In genomic region chr17:44828919-44829557, GRCh38 we compare ENCODE assay signal across 8 cellular contexts. TPM values are rescaled to one million over a fixed set of nuclear protein-coding genes. Genes with fewer than 3 reads are reported as not detected.
DNase-seq lines count a peak whose midpoint lies in the region; ATAC-seq lines count a peak whose summit lies in the region.

No MANE protein-coding gene starts in this region.

- no peaks in the 10 kb centered on the region for H3K36me3 Mint-ChIP-seq in activated CD4-positive, alpha-beta T cell treated with anti-CD3 and anti-CD28 coated beads, Interleukin-2, amount 10 ng/mL, durations not matched to agents 24 days and 14 days (ENCODE audit: low read depth)

- peak overlapping the region; percentile 32 to 52 (median 32) for H3K4me3 ChIP-seq in skeletal muscle tissue (ENCODE audit: low read length in 3 of 3)

- peaks cover 63% of the 10 kb centered on the region for H3K27me3 Mint-ChIP-seq in activated CD4-positive, alpha-beta T cell treated with anti-CD3 and anti-CD28 coated beads, Interleukin-2, amount 10 ng/mL, durations not matched to agents 24 days and 14 days

- peaks cover 49 to 66% (median 60%) of the 10 kb centered on the region in 3 donors for H3K27me3 ChIP-seq in skeletal muscle tissue (ENCODE audit: control insufficient read depth in 3 of 3, insufficient read depth in 3 of 3, low read length in 3 of 3)

- no peaks in the 10 kb centered on the region for H3K36me3 ChIP-seq in skeletal muscle tissue (ENCODE audit: control insufficient read depth in 3 of 3, insufficient read depth in 3 of 3, low read length in 3 of 3)

- peaks cover 10% of the 10 kb centered on the region for H3K4me1 Mint-ChIP-seq in activated CD4-positive, alpha-beta T cell treated with anti-CD3 and anti-CD28 coated beads, Interleukin-2, amount 10 ng/mL, durations not matched to agents 24 days and 14 days

- no peaks in the 10 kb centered on the region for H3K9me3 Mint-ChIP-seq in activated CD4-positive, alpha-beta T cell treated with anti-CD3 and anti-CD28 coated beads, Interleukin-2, amount 10 ng/mL, durations not matched to agents 24 days and 14 days

- H3K4me3 Mint-ChIP-seq in activated CD4-positive, alpha-beta T cell treated with anti-CD3 and anti-CD28 coated beads, Interleukin-2, amount 10 ng/mL, durations not matched to agents 24 days and 14 days, result peak overlapping the region; percentile 79

- peak overlapping the region; percentile 18 for H3K27ac Mint-ChIP-seq in activated CD4-positive, alpha-beta T cell treated with anti-CD3 and anti-CD28 coated beads, Interleukin-2, amount 10 ng/mL, durations not matched to agents 24 days and 14 days

- intact Hi-C loops in activated CD4-positive, alpha-beta T cell treated with anti-CD3 and anti-CD28 coated beads, Interleukin-2, amount 10 ng/mL, durations not matched to agents 24 days and 14 days (cut with micrococcal nuclease), result loop anchor here (1.0 kb wide), 1 partner anchor 54 kb away; no protein-coding TSS in a partner anchor

- peak overlapping the region; percentile 5 to 60 (median 11) for H3K9ac ChIP-seq in skeletal muscle tissue (ENCODE audit: low read depth in 1 of 3, low read length in 3 of 3)

- no peaks in the 10 kb centered on the region for H3K9me3 ChIP-seq in skeletal muscle tissue (ENCODE audit: control insufficient read depth in 3 of 3, low read length in 3 of 3)

- peaks cover 0 to 4% (median 4%) of the 10 kb centered on the region in 3 donors for H3K4me1 ChIP-seq in skeletal muscle tissue (ENCODE audit: control insufficient read depth in 3 of 3, insufficient read depth in 3 of 3, low read length in 3 of 3)

- peak overlapping the region; percentile 30 for H3K27ac ChIP-seq in skeletal muscle tissue (ENCODE audit: low read depth, low read length)

- ATAC-seq in HG03135 (IDR thresholded peaks at IDR 0.05; ENCODE audit: unreplicated experiment), result no peak

- peak; percentile 28 for DNase-seq in stimulated activated CD4-positive, alpha-beta T cell treated with anti-CD3 and anti-CD28 coated beads, Interleukin-15, amount 100 ng/mL, for 24 hours
- no peak for DNase-seq in stimulated activated CD4-positive, alpha-beta T cell treated with anti-CD3 and anti-CD28 coated beads, Interleukin-1b, Interleukin-23, amount 100 ng/mL, for 48 hours
- no peak for DNase-seq in activated CD4-positive, alpha-beta T cell treated with anti-CD3 and anti-CD28 coated beads, Interleukin-2, amount 10 ng/mL, durations not matched to agents 24 days and 14 days
- DNase-seq in glomerular visceral epithelial cell (ENCODE audit: extremely low spot score) (peak; percentile 22), DMS153 treated with DMSO at 0.1 percent for 48 hours (lab: John Stamatoyannopoulos, UW; ENCODE audit: unreplicated experiment) (no peak), NCI-H2029 (lab: John Stamatoyannopoulos, UW) (no peak)

RNA-seq across cellular contexts. Expression of gene GJC1, which starts 1.0 kb away (rescaled TPM):
- 6.1 and 7.5 TPM in 2 replicates for total RNA-seq in activated CD4-positive, alpha-beta T cell treated with anti-CD3 and anti-CD28 coated beads, Interleukin-2, amount 10 ng/mL, durations not matched to agents 24 days and 14 days
- total RNA-seq in skeletal muscle tissue, result 24.5 TPM

RNA-seq across cellular contexts. Expression of gene HIGD1B, which starts 18.6 kb away (rescaled TPM):
- total RNA-seq in activated CD4-positive, alpha-beta T cell treated with anti-CD3 and anti-CD28 coated beads, Interleukin-2, amount 10 ng/mL, durations not matched to agents 24 days and 14 days, result not detected in 2 replicates
- 8.9 TPM for total RNA-seq in skeletal muscle tissue

Comparison
In these comparisons a context has a peak if more than half of its experiments do, and no peak if none do; other contexts are left out.
1. DNase-seq: peak in stimulated activated CD4-positive, alpha-beta T cell treated with anti-CD3 and anti-CD28 coated beads, Interleukin-15, amount 100 ng/mL, for 24 hours (single experiment) and glomerular visceral epithelial cell (single experiment); none in stimulated activated CD4-positive, alpha-beta T cell treated with anti-CD3 and anti-CD28 coated beads, Interleukin-1b, Interleukin-23, amount 100 ng/mL, for 48 hours (single experiment), activated CD4-positive, alpha-beta T cell treated with anti-CD3 and anti-CD28 coated beads, Interleukin-2, amount 10 ng/mL, durations not matched to agents 24 days and 14 days (single experiment), DMS153 treated with DMSO at 0.1 percent for 48 hours (single experiment) and NCI-H2029 (single experiment).